ENCODE assay signal across 7 cellular contexts in the genomic region with DNA sequence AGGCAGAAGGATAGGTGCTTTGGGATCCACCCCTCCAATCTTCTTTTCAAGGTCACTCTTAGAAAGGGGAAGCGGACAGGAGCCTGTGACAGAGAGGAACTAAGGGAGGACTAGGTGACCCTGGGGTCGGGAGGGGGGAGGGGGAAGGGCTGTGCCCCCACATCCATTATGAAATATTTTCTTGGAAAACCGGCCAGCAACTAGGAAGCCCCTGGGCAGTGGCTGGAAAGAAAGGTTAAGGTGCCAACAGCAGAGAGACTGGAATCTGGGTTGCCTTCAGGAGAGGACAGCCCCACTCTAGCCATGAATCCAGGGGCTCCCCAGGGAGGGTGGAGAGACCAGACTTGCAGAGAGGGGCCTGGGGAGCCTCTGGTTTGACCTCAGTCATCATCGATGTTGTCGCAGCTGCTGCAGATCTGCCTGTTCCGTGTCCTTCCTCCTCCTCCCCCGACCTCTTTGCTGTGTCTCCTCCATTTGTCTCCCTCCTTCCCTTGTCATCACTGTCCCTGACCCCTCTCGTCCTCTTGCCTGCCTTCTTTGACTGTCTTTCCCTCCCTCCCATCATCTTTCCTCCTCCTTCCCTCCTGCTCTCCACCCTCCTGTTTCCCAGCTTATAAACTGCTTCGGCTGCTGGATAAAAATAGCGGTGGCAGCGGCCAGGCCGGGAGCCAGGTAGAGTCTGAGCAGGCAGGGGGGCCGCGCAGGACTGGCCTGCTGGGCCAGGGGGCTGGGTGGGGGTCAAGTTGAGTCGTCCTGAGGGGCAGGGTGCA. TPM values are rescaled to one million over a fixed set of nuclear protein-coding genes. Genes with fewer than 3 reads are reported as not detected.
DNase-seq lines count a peak whose midpoint lies in the region; ATAC-seq and TF ChIP-seq lines count a peak whose summit lies in the region.
"Had no signal": no experiment of that assay in that cellular context is flagged by ENCODE, and none has a peak within 500 bp of the region (broad histone marks: within the 10 kb centered on the region; RNA-seq: fewer than 3 reads in every experiment).

No MANE protein-coding gene starts in this region.

- intact Hi-C loops in natural killer cell (cut with micrococcal nuclease) (no loop called here), vagina (cut with DNase I) (no loop called here)
- intact Hi-C loops in activated CD4-positive, alpha-beta T cell treated with anti-CD3 and anti-CD28 coated beads, Interleukin-2, amount 10 ng/mL, durations not matched to agents 24 days and 14 days (cut with micrococcal nuclease): no loop called here

- TF ChIP-seq POLR2A in vagina (IDR thresholded peaks at IDR 0.05): no peak

- H3K9me3 Mint-ChIP-seq in natural killer cell treated with Interleukin-12 subunit alpha and Interleukin-12 subunit beta and Interleukin-15 and Interleukin-18, amount 100 ng/mL, for 72 hours: no peaks in the 10 kb centered on the region
- no peaks in the 10 kb centered on the region for H3K9me3 Mint-ChIP-seq in natural killer cell
- H3K9me3 Mint-ChIP-seq in T-cell: no peaks in the 10 kb centered on the region
- no peaks in the 10 kb centered on the region for H3K9me3 Mint-ChIP-seq in activated CD4-positive, alpha-beta T cell treated with anti-CD3 and anti-CD28 coated beads, Interleukin-2, amount 10 ng/mL, durations not matched to agents 24 days and 14 days

- no peak overlapping the region for H3K27ac Mint-ChIP-seq in natural killer cell treated with Interleukin-12 subunit alpha and Interleukin-12 subunit beta and Interleukin-15 and Interleukin-18, amount 100 ng/mL, for 72 hours
- H3K27ac Mint-ChIP-seq in natural killer cell (no peak overlapping the region), T-cell (no peak overlapping the region)
- H3K27ac Mint-ChIP-seq in activated CD4-positive, alpha-beta T cell treated with anti-CD3 and anti-CD28 coated beads, Interleukin-2, amount 10 ng/mL, durations not matched to agents 24 days and 14 days: no peak overlapping the region

- peaks cover 0 to 4% of the 10 kb centered on the region in 2 donors for H3K27me3 Mint-ChIP-seq in natural killer cell treated with Interleukin-12 subunit alpha and Interleukin-12 subunit beta and Interleukin-15 and Interleukin-18, amount 100 ng/mL, for 72 hours
- H3K27me3 Mint-ChIP-seq in natural killer cell (ENCODE audit: low read depth in 2 of 2): no peaks in the 10 kb centered on the region
- H3K27me3 Mint-ChIP-seq in T-cell: no peaks in the 10 kb centered on the region
- H3K27me3 Mint-ChIP-seq in activated CD4-positive, alpha-beta T cell treated with anti-CD3 and anti-CD28 coated beads, Interleukin-2, amount 10 ng/mL, durations not matched to agents 24 days and 14 days: peaks cover 3% of the 10 kb centered on the region

- no peak overlapping the region for H3K4me3 Mint-ChIP-seq in natural killer cell treated with Interleukin-12 subunit alpha and Interleukin-12 subunit beta and Interleukin-15 and Interleukin-18, amount 100 ng/mL, for 72 hours
- H3K4me3 Mint-ChIP-seq in natural killer cell: no peak overlapping the region
- no peak overlapping the region for H3K4me3 Mint-ChIP-seq in T-cell
- no peak overlapping the region for H3K4me3 Mint-ChIP-seq in activated CD4-positive, alpha-beta T cell treated with anti-CD3 and anti-CD28 coated beads, Interleukin-2, amount 10 ng/mL, durations not matched to agents 24 days and 14 days

- no peaks in the 10 kb centered on the region for H3K27me3 ChIP-seq in vagina

- H3K36me3 Mint-ChIP-seq in natural killer cell treated with Interleukin-12 subunit alpha and Interleukin-12 subunit beta and Interleukin-15 and Interleukin-18, amount 100 ng/mL, for 72 hours: no peaks in the 10 kb centered on the region
- H3K36me3 Mint-ChIP-seq in natural killer cell (no peaks in the 10 kb centered on the region), T-cell (no peaks in the 10 kb centered on the region)
- H3K36me3 Mint-ChIP-seq in activated CD4-positive, alpha-beta T cell treated with anti-CD3 and anti-CD28 coated beads, Interleukin-2, amount 10 ng/mL, durations not matched to agents 24 days and 14 days (ENCODE audit: low read depth): peaks cover 25% of the 10 kb centered on the region

- ATAC-seq in natural killer cell treated with Interleukin-12 subunit alpha and Interleukin-12 subunit beta and Interleukin-15 and Interleukin-18, amount 100 ng/mL, for 72 hours: no peak
- no peak for ATAC-seq in natural killer cell
- no peak for ATAC-seq in T-cell (replicated peaks in 1 of 4)

- H3K4me3 ChIP-seq in iPS-18c (ENCODE audit: insufficient read depth, low read depth, low read length): peak overlapping the region; percentile 20; the same call in 1 of the 2 replicates
- peak overlapping the region in 1 of 2 donors; percentile 32 for H3K4me3 ChIP-seq in vagina

- H3K9me3 ChIP-seq in iPS-18c (ENCODE audit: control insufficient read depth, insufficient read depth, low read length): no peaks in the 10 kb centered on the region
- H3K9me3 ChIP-seq in vagina: no peaks in the 10 kb centered on the region

- peak overlapping the region; percentile 59 for H3K27ac ChIP-seq in vagina

- POLR2A ChIA-PET in T-cell (lab: Charles Lee): interaction anchor here in 1 of 2 donors (0.6 kb wide), 1 partner anchor 9 kb away, joined by 3 read pairs; no protein-coding TSS in a partner anchor

- CTCF ChIA-PET in T-cell (lab: Charles Lee): no interaction called here

- H3K36me3 ChIP-seq in vagina: no peaks in the 10 kb centered on the region

- peaks cover 57% of the 10 kb centered on the region for H3K4me1 ChIP-seq in vagina

- DNase-seq in natural killer cell treated with Interleukin-12 subunit alpha and Interleukin-12 subunit beta and Interleukin-15 and Interleukin-18, amount 100 ng/mL, for 72 hours (ENCODE audit: low spot score): peak; percentile 35
- DNase-seq in natural killer cell (no peak), vagina (ENCODE audit: extremely low spot score in 2 of 2) (no peak), T-cell (no peak)
- DNase-seq in activated CD4-positive, alpha-beta T cell treated with anti-CD3 and anti-CD28 coated beads, Interleukin-2, amount 10 ng/mL, durations not matched to agents 24 days and 14 days: no peak

- TF ChIP-seq CTCF in natural killer cell (IDR thresholded peaks at IDR 0.05) (no peak), vagina (IDR thresholded peaks at IDR 0.05) (no peak)

- peaks cover 14 to 18% of the 10 kb centered on the region in 2 donors for H3K4me1 Mint-ChIP-seq in natural killer cell treated with Interleukin-12 subunit alpha and Interleukin-12 subunit beta and Interleukin-15 and Interleukin-18, amount 100 ng/mL, for 72 hours (ENCODE audit: low read depth in 2 of 2)
- H3K4me1 Mint-ChIP-seq in natural killer cell (peaks cover 16 to 23% of the 10 kb centered on the region in 2 donors), T-cell (peaks cover 16 to 23% (median 17%) of the 10 kb centered on the region in 3 donors)
- peaks cover 36% of the 10 kb centered on the region for H3K4me1 Mint-ChIP-seq in activated CD4-positive, alpha-beta T cell treated with anti-CD3 and anti-CD28 coated beads, Interleukin-2, amount 10 ng/mL, durations not matched to agents 24 days and 14 days

RNA-seq across cellular contexts. Expression of a gene that starts 3.2 kb away (rescaled TPM):
- 10 to 100 TPM; 25.1 to 95.6 TPM for total RNA-seq in natural killer cell treated with Interleukin-12 subunit alpha and Interleukin-12 subunit beta and Interleukin-15 and Interleukin-18, amount 100 ng/mL, for 72 hours
- total RNA-seq in natural killer cell: 1 to 10 TPM; 2.2 to 5.5 (median 5.2) TPM
- 51.1 TPM for total RNA-seq in vagina
- total RNA-seq in T-cell: 1 to 10 TPM; 1.3 to 8.0 (median 3.4) TPM
- 139 and 144 TPM in 2 replicates for total RNA-seq in activated CD4-positive, alpha-beta T cell treated with anti-CD3 and anti-CD28 coated beads, Interleukin-2, amount 10 ng/mL, durations not matched to agents 24 days and 14 days

RNA-seq across cellular contexts. Expression of a gene that starts 9.8 kb away (rescaled TPM):
- not detected for total RNA-seq in natural killer cell treated with Interleukin-12 subunit alpha and Interleukin-12 subunit beta and Interleukin-15 and Interleukin-18, amount 100 ng/mL, for 72 hours
- total RNA-seq in natural killer cell (not detected), vagina (not detected), T-cell (not detected)
- not detected in 2 replicates for total RNA-seq in activated CD4-positive, alpha-beta T cell treated with anti-CD3 and anti-CD28 coated beads, Interleukin-2, amount 10 ng/mL, durations not matched to agents 24 days and 14 days
- total RNA-seq: T-helper 1 cell treated with Interleukin-12 subunit alpha and Interleukin-12 subunit beta and Interleukin-4 antibody, amounts not matched to agents 30 ng/mL and 1 ng/mL, for 36 hours had no signal

RNA-seq across cellular contexts. Expression of a gene that starts 20.3 kb away (rescaled TPM):
- total RNA-seq in natural killer cell treated with Interleukin-12 subunit alpha and Interleukin-12 subunit beta and Interleukin-15 and Interleukin-18, amount 100 ng/mL, for 72 hours: 1,000 to 10,000 TPM; 1,035 to 1,696 TPM
- 100 to 1,000 TPM; 256 to 372 (median 308) TPM for total RNA-seq in natural killer cell
- total RNA-seq in vagina: 463 TPM
- total RNA-seq in T-cell: 100 to 1,000 TPM; 394 to 454 (median 404) TPM
- total RNA-seq in activated CD4-positive, alpha-beta T cell treated with anti-CD3 and anti-CD28 coated beads, Interleukin-2, amount 10 ng/mL, durations not matched to agents 24 days and 14 days: 2,450 and 2,479 TPM in 2 replicates

RNA-seq across cellular contexts. Expression of a gene that starts 30.8 kb away (rescaled TPM):
- total RNA-seq in natural killer cell treated with Interleukin-12 subunit alpha and Interleukin-12 subunit beta and Interleukin-15 and Interleukin-18, amount 100 ng/mL, for 72 hours: 10 to 100 TPM; 34.6 to 39.4 TPM
- total RNA-seq in natural killer cell (10 to 100 TPM; 20.9 to 27.7 (median 26.8) TPM), vagina (19.6 TPM), T-cell (10 to 100 TPM; 14.6 to 21.8 (median 20.3) TPM)
- total RNA-seq in activated CD4-positive, alpha-beta T cell treated with anti-CD3 and anti-CD28 coated beads, Interleukin-2, amount 10 ng/mL, durations not matched to agents 24 days and 14 days: 25.3 and 28.0 TPM in 2 replicates

RNA-seq across cellular contexts. Expression of a gene that starts 38.8 kb away (rescaled TPM):
- 10 to 100 TPM; 24.1 to 26.1 TPM for total RNA-seq in natural killer cell treated with Interleukin-12 subunit alpha and Interleukin-12 subunit beta and Interleukin-15 and Interleukin-18, amount 100 ng/mL, for 72 hours
- total RNA-seq in natural killer cell (10 to 100 TPM; 44.9 to 61.5 (median 56.4) TPM), vagina (17.2 TPM), T-cell (10 to 100 TPM in 4 of 5 donors, 1 to 10 TPM in 1; 9.9 to 35.0 (median 13.6) TPM)
- total RNA-seq in activated CD4-positive, alpha-beta T cell treated with anti-CD3 and anti-CD28 coated beads, Interleukin-2, amount 10 ng/mL, durations not matched to agents 24 days and 14 days: 27.6 and 28.2 TPM in 2 replicates
